In genomic region chr9:93823245-93824072, GRCh38 we compare ENCODE assay signal across 28 cellular contexts.
"Had no signal": no experiment of that assay in that cellular context is flagged by ENCODE, and none has a peak within 500 bp of the region (broad histone marks: within the 10 kb centered on the region; RNA-seq: fewer than 3 reads in every experiment).

No MANE protein-coding gene starts in this region.

- H3K4me3 ChIP-seq: ascending aorta, heart left ventricle, left lung, lung, mucosa of descending colon, skin epidermis, upper lobe of left lung had no signal

- H3K27me3 ChIP-seq: ascending aorta had no signal

- DNase-seq: activated CD4-positive, alpha-beta T cell treated with anti-CD3 and anti-CD28 coated beads for 48 hours; activated CD4-positive, alpha-beta T cell treated with anti-CD3 and anti-CD28 coated beads, Interleukin-2, amount 50 U/mL, for 48 hours; activated CD8-positive, alpha-beta memory T cell treated with anti-CD3 and anti-CD28 coated beads, Interleukin-2, amount 50 U/mL, for 4 hours; activated gamma-delta T cell; activated naive CD4-positive, alpha-beta T cell treated with anti-CD3 and anti-CD28 coated beads, Interleukin-2, amount 10 ng/mL, durations not matched to agents 7 days and 5 days; activated naive CD8-positive, alpha-beta T cell treated with anti-CD3 and anti-CD28 coated beads, Interleukin-2, amount 10 ng/mL, durations not matched to agents 7 days and 5 days; activated T-cell treated with anti-CD3 and anti-CD28 coated beads, Interleukin-2, amount 50 U/mL, for 24 hours; caudate nucleus; cortex of kidney; effector memory CD8-positive, alpha-beta T cell; hypothalamus; mucosa of descending colon; stimulated activated CD4-positive, alpha-beta T cell treated with anti-CD3 and anti-CD28 coated beads, Interleukin-12 subunit alpha, Interleukin-12 subunit beta, amount 100 ng/mL, for 4 hours; stimulated activated CD4-positive, alpha-beta T cell treated with anti-CD3 and anti-CD28 coated beads, Interleukin-4, amount 100 ng/mL, for 24 hours; stimulated activated naive CD8-positive, alpha-beta T cell treated with anti-CD3 and anti-CD28 coated beads, Interleukin-15, amount 100 ng/mL, for 72 hours; substantia nigra had no signal

- H3K27ac ChIP-seq: ascending aorta, foreskin keratinocyte, heart left ventricle, left lung, skin epidermis, upper lobe of left lung, WERI-Rb-1 had no signal

- H3K9me3 ChIP-seq: ascending aorta, left lung, mucosa of descending colon, upper lobe of left lung had no signal

- ATAC-seq: activated CD4-positive, CD25-positive, alpha-beta regulatory T cell treated with anti-CD3 and anti-CD28 coated beads, Interleukin-2, amount 50 U/mL, for 24 hours; effector memory CD8-positive, alpha-beta T cell; foreskin keratinocyte; heart left ventricle; left lung; mucosa of descending colon; natural killer cell treated with Interleukin-12 subunit alpha and Interleukin-12 subunit beta and Interleukin-15 and Interleukin-18, amount 100 ng/mL, for 72 hours; sciatic nerve; stimulated activated effector memory CD8-positive, alpha-beta T cell treated with anti-CD3 and anti-CD28 coated beads, Interleukin-12 subunit alpha, Interleukin-12 subunit beta, amount 100 ng/mL, for 72 hours; stimulated activated naive CD8-positive, alpha-beta T cell treated with anti-CD3 and anti-CD28 coated beads, Interleukin-15, amount 100 ng/mL, for 72 hours had no signal

- H3K36me3 ChIP-seq: ascending aorta, heart left ventricle, left lung, upper lobe of left lung, WERI-Rb-1 had no signal

- H3K4me1 ChIP-seq: ascending aorta, foreskin keratinocyte had no signal
